ENCODE assay signal across 9 cellular contexts in the genomic region with DNA sequence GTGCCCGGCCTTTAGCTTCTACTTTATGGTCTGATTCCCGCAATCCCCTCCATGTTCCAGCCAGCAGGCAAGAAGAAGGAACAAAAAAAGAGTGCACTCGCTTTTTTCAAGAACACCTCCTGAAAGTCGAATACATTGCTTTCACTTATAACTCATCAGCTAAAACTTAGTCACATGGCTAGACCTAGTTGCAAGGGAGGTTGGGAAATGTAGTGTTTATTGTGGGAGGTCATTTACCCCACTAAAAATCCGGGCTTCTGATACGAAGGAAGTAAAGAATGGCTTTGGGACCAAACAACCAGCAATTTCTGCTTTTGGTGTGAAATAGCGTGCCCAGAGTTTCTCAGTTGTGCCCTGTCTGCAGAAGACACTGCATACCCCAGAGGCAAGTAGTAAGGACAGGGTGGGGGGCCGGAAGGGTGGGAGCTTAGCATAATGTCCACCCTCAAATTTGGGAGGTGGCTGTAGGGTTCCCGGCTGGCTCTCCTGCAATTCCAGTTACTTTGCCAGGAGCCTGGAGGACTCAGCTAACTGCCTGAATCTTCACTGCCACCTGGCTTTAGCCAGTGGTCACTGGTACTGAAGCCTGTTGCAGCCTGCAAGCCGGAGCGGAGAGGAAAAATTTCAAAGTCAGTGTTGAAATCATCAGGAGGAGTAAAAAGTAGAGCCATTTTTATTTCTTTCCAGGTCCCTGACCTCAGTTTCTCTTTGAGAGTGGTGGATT. TPM values are rescaled to one million over a fixed set of nuclear protein-coding genes. Genes with fewer than 3 reads are reported as not detected.
DNase-seq lines count a peak whose midpoint lies in the region; ATAC-seq and TF ChIP-seq lines count a peak whose summit lies in the region.
"Had no signal": no experiment of that assay in that cellular context is flagged by ENCODE, and none has a peak within 500 bp of the region (broad histone marks: within the 10 kb centered on the region; RNA-seq: fewer than 3 reads in every experiment).

No MANE protein-coding gene starts in this region.

- DNase-seq in BE2C (no peak), RPMI7951 (ENCODE audit: low read depth) (peak; percentile 57), esophagus squamous epithelium (lab: John Stamatoyannopoulos, UW) (no peak), midbrain (lab: John Stamatoyannopoulos, UW) (peak; percentile 36), NCI-H187 (lab: John Stamatoyannopoulos, UW) (no peak), dermis blood vessel endothelial cell (no peak)
- DNase-seq in stimulated activated naive CD8-positive, alpha-beta T cell treated with anti-CD3 and anti-CD28 coated beads, Interleukin-15, Interleukin-2, amounts not matched to agents 100 U/mL and 50 U/mL, for 24 hours = no peak
- DNase-seq: CD8-positive, alpha-beta T cell had no signal

- H3K27me3 ChIP-seq in BE2C (no peaks in the 10 kb centered on the region), esophagus squamous epithelium (peaks cover 0 to 9% (median 0%) of the 10 kb centered on the region in 4 donors)

- H3K4me3 ChIP-seq in BE2C (ENCODE audit: low read depth, low read length) (no peak overlapping the region), esophagus squamous epithelium (no peak overlapping the region)

- ATAC-seq in stimulated activated naive CD8-positive, alpha-beta T cell treated with anti-CD3 and anti-CD28 coated beads, Interleukin-15, Interleukin-2, amounts not matched to agents 100 U/mL and 50 U/mL, for 24 hours = no peak
- ATAC-seq in HG03460 (IDR thresholded peaks at IDR 0.05; ENCODE audit: unreplicated experiment) = no peak
- ATAC-seq: CD8-positive, alpha-beta T cell had no signal

- H3K36me3 ChIP-seq in BE2C = no peaks in the 10 kb centered on the region
- no peaks in the 10 kb centered on the region for H3K36me3 ChIP-seq in esophagus squamous epithelium

- peak; percentile 5; the same call in 1 of the 2 replicates for TF ChIP-seq CTCF in BE2C (IDR thresholded peaks at IDR 0.05; ENCODE audit: low read depth, low read length)
- TF ChIP-seq CTCF in esophagus squamous epithelium (IDR thresholded peaks at IDR 0.05) = peak in 5 of 6 experiments; percentile 39 to 65 (median 41)

- intact Hi-C loops in esophagus squamous epithelium (cut with DNase I) = no loop called here

- no peak overlapping the region for H3K27ac ChIP-seq in esophagus squamous epithelium

- H3K9me3 ChIP-seq in BE2C = no peaks in the 10 kb centered on the region
- H3K9me3 ChIP-seq in esophagus squamous epithelium = no peaks in the 10 kb centered on the region

- TF ChIP-seq POLR2A in esophagus squamous epithelium (IDR thresholded peaks at IDR 0.05) = no peak

- H3K4me1 ChIP-seq in BE2C (no peaks in the 10 kb centered on the region), esophagus squamous epithelium (peaks cover 0 to 9% (median 0%) of the 10 kb centered on the region in 3 donors)

- WGBS in esophagus squamous epithelium, 2 donors = 65 to 80% methylated on average over 7 to 10 of the region's 11 CpGs

RNA-seq across cellular contexts. Expression of a gene that starts 57.7 kb away (rescaled TPM):
- not detected for polyA plus RNA-seq in BE2C (2012; ENCODE audit: insufficient read depth, insufficient read length, low read depth)
- 76.5 and 84.8 TPM in 2 replicates for total RNA-seq in RPMI7951 (2014; rRNA removed; shearing (Covaris generic))
- 100 to 1,000 TPM in 1 of 4 donors, 10 to 100 TPM in 3; 38.9 to 144 (median 59.5) TPM for total RNA-seq in esophagus squamous epithelium
- total RNA-seq in dermis blood vessel endothelial cell = 3.3 and 3.4 TPM in 2 replicates
- total RNA-seq: CD8-positive, alpha-beta T cell had no signal

Comparison
In these comparisons a context has a peak if more than half of its experiments do, and no peak if none do; other contexts are left out.
1. DNase-seq: peak in RPMI7951 (single experiment) and midbrain (single experiment); none in BE2C (single experiment), esophagus squamous epithelium (single experiment), stimulated activated naive CD8-positive, alpha-beta T cell treated with anti-CD3 and anti-CD28 coated beads, Interleukin-15, Interleukin-2, amounts not matched to agents 100 U/mL and 50 U/mL, for 24 hours (single experiment), NCI-H187 (0 of 2) and dermis blood vessel endothelial cell (single experiment).